ENCODE assay signal across 27 cellular contexts in the genomic region with DNA sequence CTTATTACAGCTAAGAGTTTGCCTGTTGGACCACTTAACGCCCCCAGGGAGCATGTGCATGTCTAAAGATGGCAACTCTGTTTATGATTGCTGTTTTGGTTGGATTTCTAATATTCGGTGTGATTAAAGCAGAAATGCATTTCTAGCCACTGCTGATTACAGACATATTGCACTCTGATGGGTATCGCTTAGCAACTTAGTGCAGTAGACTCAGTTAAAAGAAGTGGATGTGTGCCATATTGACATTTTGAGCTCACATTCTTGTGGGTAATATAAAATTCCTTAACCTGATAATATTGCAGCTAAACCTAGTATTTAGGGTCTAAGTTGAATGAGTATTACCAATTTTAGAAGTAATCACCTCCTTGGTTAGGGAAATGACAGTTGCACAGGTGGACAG.
"Had no signal": no experiment of that assay in that cellular context is flagged by ENCODE, and none has a peak within 500 bp of the region (broad histone marks: within the 10 kb centered on the region; RNA-seq: fewer than 3 reads in every experiment).

No MANE protein-coding gene starts in this region.

- H3K36me3 ChIP-seq: left lung, lower lobe of right lung, right atrium auricular region, stomach, thyroid gland, upper lobe of right lung had no signal

- H3K4me3 ChIP-seq: coronary artery, left lung, lower lobe of right lung, right atrium auricular region, stomach, thyroid gland, upper lobe of right lung had no signal

- DNase-seq: activated CD4-positive, alpha-beta memory T cell treated with anti-CD3 and anti-CD28 coated beads for 36 hours; activated CD4-positive, alpha-beta T cell treated with anti-CD3 and anti-CD28 coated beads for 48 hours; activated CD8-positive, alpha-beta memory T cell treated with anti-CD3 and anti-CD28 coated beads, Interleukin-2, amount 50 U/mL, for 4 hours; activated gamma-delta T cell; activated naive CD4-positive, alpha-beta T cell treated with anti-CD3 and anti-CD28 coated beads, Interleukin-2, amount 50 U/mL, for 16 hours; activated T-cell treated with anti-CD3 and anti-CD28 coated beads, Interleukin-2, amount 50 U/mL, for 1 hour; amniotic stem cell; cerebellar nuclear complex; effector memory CD8-positive, alpha-beta T cell; foreskin melanocyte; left lung; lower lobe of right lung; mesenchymal stem cell; natural killer cell; stimulated activated CD4-positive, alpha-beta T cell treated with anti-CD3 and anti-CD28 coated beads, Interleukin-15, amount 100 ng/mL, for 24 hours; stimulated activated CD4-positive, alpha-beta T cell treated with anti-CD3 and anti-CD28 coated beads, Interleukin-2, amount 100 ng/mL, for 24 hours; stimulated activated naive B cell treated with anti-CD40 and anti-IgM and Interleukin-4, amounts not matched to agents 10 μg/mL and 1 μg/mL and 100 μg/mL, for 72 hours; stomach; T-helper 17 cell; T1000; thyroid gland; upper lobe of right lung; WERI-Rb-1 had no signal

- H3K27ac ChIP-seq: coronary artery, left lung, lower lobe of right lung, right atrium auricular region, stomach, thyroid gland, upper lobe of right lung, WERI-Rb-1 had no signal

- H3K9me3 ChIP-seq: left lung, lower lobe of right lung, right atrium auricular region, stomach, thyroid gland, upper lobe of right lung had no signal

- FAIRE-seq: bronchial epithelial cell, islet of Langerhans had no signal

- H3K27me3 ChIP-seq: left lung, right atrium auricular region, stomach, thyroid gland, upper lobe of right lung had no signal
